In the genomic region with DNA sequence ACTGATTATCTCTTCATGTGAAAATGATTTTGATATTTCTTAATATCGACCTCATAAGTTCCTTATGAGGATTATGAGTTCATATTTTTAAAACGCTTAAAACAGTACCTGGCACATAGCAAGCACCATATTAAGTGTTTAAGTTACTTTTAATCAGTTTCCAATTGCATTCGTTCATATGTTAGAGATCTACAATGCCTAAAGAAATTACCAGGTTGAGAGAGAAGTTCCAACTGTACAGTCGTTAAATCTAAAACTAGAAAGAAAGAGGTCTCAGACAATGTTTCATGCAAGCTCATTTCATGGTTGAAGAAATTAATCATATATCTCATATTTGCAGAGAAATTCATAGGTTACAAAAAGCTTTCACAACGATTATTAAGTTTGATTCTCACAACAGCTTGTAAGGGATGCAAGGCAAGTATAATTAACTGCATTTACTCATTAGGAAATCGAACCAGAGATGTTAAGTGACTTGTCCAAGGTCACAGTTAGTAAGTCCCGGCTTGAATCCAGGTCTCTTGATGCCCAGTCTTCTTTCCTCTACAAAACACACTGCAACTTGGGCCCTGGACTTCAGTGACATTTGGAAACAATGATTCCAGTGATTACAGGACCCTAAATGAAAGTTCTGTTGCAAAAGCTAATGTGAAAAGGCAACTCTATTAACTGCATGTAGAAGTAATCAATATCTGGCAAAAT, we compare ENCODE assay signal across 8 cellular contexts. TPM values are rescaled to one million over a fixed set of nuclear protein-coding genes. Genes with fewer than 3 reads are reported as not detected.
DNase-seq lines count a peak whose midpoint lies in the region; ATAC-seq and TF ChIP-seq lines count a peak whose summit lies in the region.

No MANE protein-coding gene starts in this region.

- peaks cover 0 to 5% (median 0%) of the 10 kb centered on the region in 7 donors for H3K9me3 Mint-ChIP-seq in CD14-positive monocyte
- no peaks in the 10 kb centered on the region for H3K9me3 Mint-ChIP-seq in dendritic cell treated with granulocyte-macrophage colony-stimulating factor and Interleukin-4, amounts not matched to agents 40 ng/mL and 50 ng/mL, for 4 days

- peaks cover 59% of the 10 kb centered on the region for H3K79me2 ChIP-seq in Karpas-422 (ENCODE audit: low read length)
- peaks cover 55% of the 10 kb centered on the region for H3K79me2 ChIP-seq in neural cell (replicated peaks; ENCODE audit: insufficient read depth, low read length)

- H3F3A ChIP-seq in neural cell (ENCODE audit: insufficient read depth, low read length, poor library complexity, severe bottlenecking) = no peaks in the 10 kb centered on the region

- H2AFZ ChIP-seq in Karpas-422 (ENCODE audit: low read length) (no peak overlapping the region), neural cell (ENCODE audit: low read depth, low read length) (no peak overlapping the region)

- no peak for TF ChIP-seq RAD21 in neural cell (conservative IDR thresholded peaks at IDR 0.05)

- H3K9me2 ChIP-seq in Karpas-422 (replicated peaks; ENCODE audit: insufficient read depth, low read length) (no peaks in the 10 kb centered on the region), neural cell (ENCODE audit: insufficient read depth, low read length) (no peaks in the 10 kb centered on the region)

- H3K27ac Mint-ChIP-seq in CD14-positive monocyte = peak overlapping the region in 2 of 7 donors; percentile 81 to 92
- H3K27ac Mint-ChIP-seq in dendritic cell treated with granulocyte-macrophage colony-stimulating factor and Interleukin-4, amounts not matched to agents 40 ng/mL and 50 ng/mL, for 4 days = peak overlapping the region; percentile 92

- no peaks in the 10 kb centered on the region for H3K27me3 ChIP-seq in Karpas-422 (ENCODE audit: low read length)
- no peaks in the 10 kb centered on the region for H3K27me3 ChIP-seq in neural cell (ENCODE audit: insufficient read depth, low read depth, low read length)

- H3K4me3 Mint-ChIP-seq in CD14-positive monocyte = peak overlapping the region; percentile 94 to 96
- peak overlapping the region; percentile 93 for H3K4me3 Mint-ChIP-seq in dendritic cell treated with granulocyte-macrophage colony-stimulating factor and Interleukin-4, amounts not matched to agents 40 ng/mL and 50 ng/mL, for 4 days

- peaks cover 49% of the 10 kb centered on the region for H3K4me1 Mint-ChIP-seq in CD14-positive monocyte
- peaks cover 57% of the 10 kb centered on the region for H3K4me1 Mint-ChIP-seq in dendritic cell treated with granulocyte-macrophage colony-stimulating factor and Interleukin-4, amounts not matched to agents 40 ng/mL and 50 ng/mL, for 4 days (ENCODE audit: low read depth)

- TF ChIP-seq EP300 in neural cell (conservative IDR thresholded peaks at IDR 0.05; ENCODE audit: poor library complexity, severe bottlenecking) = no peak

- TF ChIP-seq CTCF in CD14-positive monocyte (IDR thresholded peaks at IDR 0.05) (no peak), neural cell (IDR thresholded peaks at IDR 0.05; ENCODE audit: poor library complexity, severe bottlenecking) (no peak)

- DNase-seq in CD14-positive monocyte (ENCODE audit: low spot score) (no peak), Karpas-422 (no peak), NCI-H2029 treated with DMSO at 0.1 percent for 48 hours (lab: John Stamatoyannopoulos, UW) (no peak), HuH-7.5 (ENCODE audit: low spot score) (no peak)

- no peaks in the 10 kb centered on the region for H3K36me3 ChIP-seq in Karpas-422 (ENCODE audit: insufficient read depth, low read length)
- H3K36me3 ChIP-seq in neural cell (ENCODE audit: insufficient read depth, low read length) = no peaks in the 10 kb centered on the region

- peak overlapping the region; percentile 76 for H3K4me2 ChIP-seq in Karpas-422 (ENCODE audit: low read depth, low read length, poor library complexity, severe bottlenecking)
- peak overlapping the region; percentile 88 for H3K4me2 ChIP-seq in neural cell (ENCODE audit: low read length)

- peak overlapping the region; percentile 96 for H3K4me3 ChIP-seq in Karpas-422 (ENCODE audit: low read length)
- H3K4me3 ChIP-seq in neural cell (ENCODE audit: low read length) = peak overlapping the region; percentile 95

- H3K36me3 Mint-ChIP-seq in CD14-positive monocyte = peaks cover 6 to 7% of the 10 kb centered on the region in 2 donors
- H3K36me3 Mint-ChIP-seq in dendritic cell treated with granulocyte-macrophage colony-stimulating factor and Interleukin-4, amounts not matched to agents 40 ng/mL and 50 ng/mL, for 4 days (ENCODE audit: low read depth) = peaks cover 8% of the 10 kb centered on the region

- H3K9me3 ChIP-seq in Karpas-422 (ENCODE audit: low read length) (no peaks in the 10 kb centered on the region), neural cell (ENCODE audit: low read length) (no peaks in the 10 kb centered on the region)

- peaks cover 12% of the 10 kb centered on the region; the same call in 1 of the 2 replicates for H4K20me1 ChIP-seq in Karpas-422 (ENCODE audit: insufficient read depth, low read depth, low read length)
- H4K20me1 ChIP-seq in neural cell (ENCODE audit: insufficient read depth) = no peaks in the 10 kb centered on the region

- intact Hi-C loops in CD14-positive monocyte (cut with micrococcal nuclease) = loop anchor here in 1 of 2 donors (5.0 kb wide), 1 partner anchor 35 kb away; no protein-coding TSS in a partner anchor
- intact Hi-C loops in dendritic cell treated with granulocyte-macrophage colony-stimulating factor and Interleukin-4, amounts not matched to agents 40 ng/mL and 50 ng/mL, for 4 days (cut with micrococcal nuclease) = loop anchor here (5.0 to 10.0 kb wide), 3 partner anchors 40 to 83 kb away; a partner anchor contains a TSS

- H3K4me1 ChIP-seq in Karpas-422 (ENCODE audit: low read length) = peaks cover 37% of the 10 kb centered on the region

- peaks cover 14 to 18% (median 17%) of the 10 kb centered on the region in 3 donors for H3K27me3 Mint-ChIP-seq in CD14-positive monocyte (ENCODE audit: low read depth in 3 of 3)
- peaks cover 17% of the 10 kb centered on the region for H3K27me3 Mint-ChIP-seq in dendritic cell treated with granulocyte-macrophage colony-stimulating factor and Interleukin-4, amounts not matched to agents 40 ng/mL and 50 ng/mL, for 4 days

- H3K9ac ChIP-seq in Karpas-422 (ENCODE audit: low read length) (peak overlapping the region; percentile 87), neural cell (ENCODE audit: low read length) (peak overlapping the region; percentile 97)

- no peak overlapping the region for H3K27ac ChIP-seq in Karpas-422 (ENCODE audit: low read length)
- peak overlapping the region; percentile 93 for H3K27ac ChIP-seq in neural cell (ENCODE audit: low read length)

- ATAC-seq in HG03108 (IDR thresholded peaks at IDR 0.05; ENCODE audit: unreplicated experiment) (no peak), HG03045 (IDR thresholded peaks at IDR 0.05; ENCODE audit: unreplicated experiment) (no peak)

TF ChIP-seq in neural cell, 6 proteins besides CTCF, POLR2A, EP300 and RAD21:
- TF ChIP-seq, protein P1, sequence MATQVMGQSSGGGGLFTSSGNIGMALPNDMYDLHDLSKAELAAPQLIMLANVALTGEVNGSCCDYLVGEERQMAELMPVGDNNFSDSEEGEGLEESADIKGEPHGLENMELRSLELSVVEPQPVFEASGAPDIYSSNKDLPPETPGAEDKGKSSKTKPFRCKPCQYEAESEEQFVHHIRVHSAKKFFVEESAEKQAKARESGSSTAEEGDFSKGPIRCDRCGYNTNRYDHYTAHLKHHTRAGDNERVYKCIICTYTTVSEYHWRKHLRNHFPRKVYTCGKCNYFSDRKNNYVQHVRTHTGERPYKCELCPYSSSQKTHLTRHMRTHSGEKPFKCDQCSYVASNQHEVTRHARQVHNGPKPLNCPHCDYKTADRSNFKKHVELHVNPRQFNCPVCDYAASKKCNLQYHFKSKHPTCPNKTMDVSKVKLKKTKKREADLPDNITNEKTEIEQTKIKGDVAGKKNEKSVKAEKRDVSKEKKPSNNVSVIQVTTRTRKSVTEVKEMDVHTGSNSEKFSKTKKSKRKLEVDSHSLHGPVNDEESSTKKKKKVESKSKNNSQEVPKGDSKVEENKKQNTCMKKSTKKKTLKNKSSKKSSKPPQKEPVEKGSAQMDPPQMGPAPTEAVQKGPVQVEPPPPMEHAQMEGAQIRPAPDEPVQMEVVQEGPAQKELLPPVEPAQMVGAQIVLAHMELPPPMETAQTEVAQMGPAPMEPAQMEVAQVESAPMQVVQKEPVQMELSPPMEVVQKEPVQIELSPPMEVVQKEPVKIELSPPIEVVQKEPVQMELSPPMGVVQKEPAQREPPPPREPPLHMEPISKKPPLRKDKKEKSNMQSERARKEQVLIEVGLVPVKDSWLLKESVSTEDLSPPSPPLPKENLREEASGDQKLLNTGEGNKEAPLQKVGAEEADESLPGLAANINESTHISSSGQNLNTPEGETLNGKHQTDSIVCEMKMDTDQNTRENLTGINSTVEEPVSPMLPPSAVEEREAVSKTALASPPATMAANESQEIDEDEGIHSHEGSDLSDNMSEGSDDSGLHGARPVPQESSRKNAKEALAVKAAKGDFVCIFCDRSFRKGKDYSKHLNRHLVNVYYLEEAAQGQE (IDR thresholded peaks at IDR 0.05; ENCODE audit: borderline replicate concordance) = no peak
- TF ChIP-seq TAF1 (IDR thresholded peaks at IDR 0.05; ENCODE audit: low read depth) (no peak), POLR2AphosphoS5 (IDR thresholded peaks at IDR 0.05) (no peak), EZH2 (IDR thresholded peaks at IDR 0.05; ENCODE audit: borderline replicate concordance, insufficient read depth, low read length, poor library complexity, severe bottlenecking) (no peak), MXI1 (conservative IDR thresholded peaks at IDR 0.05; ENCODE audit: poor library complexity, severe bottlenecking) (no peak), SMC3 (conservative IDR thresholded peaks at IDR 0.05; ENCODE audit: poor library complexity) (no peak)

RNA-seq across cellular contexts. Expression of a gene that starts 1.3 kb away (rescaled TPM):
- polyA plus RNA-seq in CD14-positive monocyte (10 to 100 TPM in 1 of 2 donors, 1 to 10 TPM in 1; 6.9 to 16.6 TPM), neural cell (43.8 and 45.2 TPM in 2 replicates)
- 34.8 and 50.1 TPM in 2 replicates for total RNA-seq in Karpas-422 (2014; rRNA removed; shearing (Covaris generic); ENCODE audit: low replicate concordance)
- 234 and 301 TPM in 2 replicates for polyA minus RNA-seq in neural cell

RNA-seq across cellular contexts. Expression of a gene that starts 41.5 kb away (rescaled TPM):
- polyA plus RNA-seq in CD14-positive monocyte (10 to 100 TPM; 44.4 to 48.3 TPM), neural cell (252 and 254 TPM in 2 replicates)
- 56.9 and 118 TPM in 2 replicates for total RNA-seq in Karpas-422 (2014; rRNA removed; shearing (Covaris generic); ENCODE audit: low replicate concordance)
- 226 and 276 TPM in 2 replicates for polyA minus RNA-seq in neural cell
